In the genomic region with DNA sequence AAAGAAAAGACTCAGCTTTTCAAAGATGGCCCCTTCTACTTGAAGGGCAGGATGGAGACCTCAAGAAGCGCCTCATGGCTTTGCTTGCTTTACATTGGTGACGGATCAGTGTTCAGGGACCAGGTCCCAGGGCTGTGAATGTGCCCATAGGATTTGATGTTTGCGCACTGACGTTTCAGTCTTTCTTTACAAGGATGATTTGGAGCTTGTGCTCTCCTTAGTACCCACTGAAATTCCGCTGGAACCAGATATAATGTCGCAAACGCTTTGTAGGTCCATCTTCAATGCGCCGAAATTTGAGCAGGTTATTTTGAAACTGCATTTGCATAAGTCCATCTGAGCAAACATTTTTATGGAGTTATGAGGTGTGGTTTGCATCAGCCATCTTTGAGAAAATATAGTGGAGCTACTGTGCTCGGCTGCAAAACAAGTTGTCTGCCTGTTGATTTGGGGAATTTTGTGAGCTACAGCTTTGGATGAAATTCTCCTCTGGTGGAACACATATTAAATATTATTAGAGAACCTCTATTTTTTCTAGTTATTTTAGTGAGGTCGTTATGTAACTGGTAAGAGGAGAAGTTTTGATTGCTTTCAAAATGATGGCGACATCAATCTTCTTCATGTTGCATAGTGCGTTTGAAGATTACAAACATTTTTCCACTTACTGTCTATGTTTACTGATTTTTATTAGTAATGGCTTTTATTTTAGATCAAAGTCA, we compare ENCODE assay signal across 24 cellular contexts. TPM values are rescaled to one million over a fixed set of nuclear protein-coding genes. Genes with fewer than 3 reads are reported as not detected.
A peak's percentile ranks its signal among the peaks of the same experiment; 100 is the strongest.
DNase-seq lines count a peak whose midpoint lies in the region; ATAC-seq and TF ChIP-seq lines count a peak whose summit lies in the region.
"Had no signal": no experiment of that assay in that cellular context is flagged by ENCODE, and none has a peak within 500 bp of the region (broad histone marks: within the 10 kb centered on the region; RNA-seq: fewer than 3 reads in every experiment).

No MANE protein-coding gene starts in this region.

- H3K27me3 ChIP-seq in SK-N-SH (ENCODE audit: insufficient read depth) (no peaks in the 10 kb centered on the region), stomach (peaks cover 6 to 96% (median 58%) of the 10 kb centered on the region in 3 donors)

- no peaks in the 10 kb centered on the region for H3K79me2 ChIP-seq in SK-N-SH (ENCODE audit: insufficient read depth)
- H3K79me2 ChIP-seq: parathyroid adenoma had no signal

- TF ChIP-seq POLR2A in stomach (IDR thresholded peaks at IDR 0.05), result no peak

- no peak for ATAC-seq in SK-N-SH treated with all-trans-retinoic acid at 6 μM for 48 hours
- ATAC-seq in GM19023 (IDR thresholded peaks at IDR 0.05; ENCODE audit: unreplicated experiment), result no peak
- ATAC-seq: HCT116, left lung, natural killer cell had no signal

- no peaks in the 10 kb centered on the region for H3K36me3 ChIP-seq in SK-N-SH (replicated peaks in 1 of 2; ENCODE audit: control insufficient read depth in 1 of 2, insufficient read depth in 2 of 2, low read length in 1 of 2)
- no peaks in the 10 kb centered on the region for H3K36me3 ChIP-seq in stomach
- H3K36me3 ChIP-seq: BLaER1 treated with 17β-estradiol and CSF1 and Interleukin-3, amounts not matched to agents 10 nM and 100 nM; left lung had no signal

- TF ChIP-seq CTCF in SK-N-SH (IDR thresholded peaks at IDR 0.05) (no peak), nephron progenitor cell (IDR thresholded peaks at IDR 0.05) (no peak), stomach (IDR thresholded peaks at IDR 0.05) (no peak), GM10248 (IDR thresholded peaks at IDR 0.05; ENCODE audit: control extremely low read depth, extremely low read depth, low read depth, missing control alignments) (no peak)

- H2AFZ ChIP-seq in SK-N-SH (ENCODE audit: low read depth), result no peak overlapping the region; the same call in 1 of the 2 replicates
- H2AFZ ChIP-seq: parathyroid adenoma had no signal

- H3K27me3 Mint-ChIP-seq in nephron progenitor cell (ENCODE audit: low read depth, poor library complexity), result peaks cover 22% of the 10 kb centered on the region

- H3K27ac Mint-ChIP-seq in nephron progenitor cell, result no peak overlapping the region
- H3K27ac Mint-ChIP-seq: activated naive CD4-positive, alpha-beta T cell treated with anti-CD3 and anti-CD28 coated beads for 36 hours; natural killer cell had no signal

- peak; percentile 19 for DNase-seq in SK-N-SH
- peak; percentile 39 for DNase-seq in NCI-H187 treated with DMSO at 0.1 percent for 48 hours (lab: John Stamatoyannopoulos, UW)
- DNase-seq in SHP77 treated with DMSO at 0.1 percent for 48 hours (lab: John Stamatoyannopoulos, UW), result peak; percentile 90
- no peak for DNase-seq in nephron progenitor cell
- no peak for DNase-seq in stomach
- DNase-seq in GM10248 (ENCODE audit: extremely low spot score), result no peak
- DNase-seq: activated CD4-positive, alpha-beta T cell treated with anti-CD3 and anti-CD28 coated beads for 4 hours; activated naive CD4-positive, alpha-beta T cell treated with anti-CD3 and anti-CD28 coated beads for 36 hours; activated T-cell treated with anti-CD3 and anti-CD28 coated beads, Interleukin-2, amount 50 U/mL, for 48 hours; central memory CD4-positive, alpha-beta T cell; dorsolateral prefrontal cortex; left lung; midbrain; MV-4-11; natural killer cell; NCI-H226; stimulated activated CD8-positive, alpha-beta memory T cell treated with anti-CD3 and anti-CD28 coated beads, Interleukin-4, amount 100 ng/mL, for 48 hours; trophoblast cell had no signal

- peaks cover 7 to 33% of the 10 kb centered on the region in 2 experiments; a peak in 3 of 4 replicates for H3K4me1 ChIP-seq in SK-N-SH (ENCODE audit: control insufficient read depth in 1 of 2, insufficient read depth in 2 of 2, low read depth in 1 of 2, low read length in 1 of 2)
- H3K4me1 ChIP-seq in stomach, result peaks cover 17 to 23% (median 21%) of the 10 kb centered on the region in 4 donors
- H3K4me1 ChIP-seq: parathyroid adenoma had no signal

- H3K4me1 Mint-ChIP-seq in nephron progenitor cell, result peaks cover 82% of the 10 kb centered on the region

- POLR2A ChIA-PET in SK-N-SH (lab: Yijun Ruan, JAX) (no interaction called here), GM10248 (lab: Yijun Ruan, JAX) (no interaction called here)

- H3K4me2 ChIP-seq in SK-N-SH, result no peak overlapping the region
- H3K4me2 ChIP-seq: BLaER1 treated with 17β-estradiol and CSF1 and Interleukin-3, amounts not matched to agents 10 nM and 100 nM; KMS-11 had no signal

- TF ChIP-seq RAD21 in SK-N-SH (IDR thresholded peaks at IDR 0.05; ENCODE audit: low read length), result no peak

- CTCF ChIA-PET in SK-N-SH (lab: Yijun Ruan, JAX), result interaction anchor here (0.9 to 1.8 kb wide), 6 partner anchors 17 to 342 kb away, joined by 3 to 6 read pairs (median 5); partner anchors contain the start of gene SMNDC1
- CTCF ChIA-PET in GM10248 (lab: Yijun Ruan, JAX), result interaction anchor here (1.2 to 3.8 kb wide), 6 partner anchors 8 to 35 kb away, joined by 3 to 12 read pairs (median 3); no protein-coding TSS in a partner anchor

- WGBS in SK-N-SH (ENCODE audit: low lambda C conversion rate), result 79% methylated on average over 13 of the region's 13 CpGs
- 68 to 78% (median 73%) methylated on average over 13 of the region's 13 CpGs for WGBS in stomach, 5 donors

- H3F3A ChIP-seq in SK-N-SH (replicated peaks; ENCODE audit: insufficient read depth), result peaks cover 14% of the 10 kb centered on the region

- no peaks in the 10 kb centered on the region for H3K9me2 ChIP-seq in SK-N-SH

- intact Hi-C loops in stomach (cut with DNase I; ENCODE audit: low total_unique reads), result no loop called here

- peak overlapping the region; percentile 67 for H3K4me3 Mint-ChIP-seq in nephron progenitor cell
- H3K4me3 Mint-ChIP-seq: activated naive CD4-positive, alpha-beta T cell treated with anti-CD3 and anti-CD28 coated beads for 36 hours; natural killer cell had no signal

- H4K20me1 ChIP-seq in SK-N-SH (ENCODE audit: insufficient read depth), result no peaks in the 10 kb centered on the region

- H3K9me3 Mint-ChIP-seq in nephron progenitor cell, result no peaks in the 10 kb centered on the region
- H3K9me3 Mint-ChIP-seq: activated naive CD4-positive, alpha-beta T cell treated with anti-CD3 and anti-CD28 coated beads for 36 hours; natural killer cell had no signal

- no peak overlapping the region for H3K9ac ChIP-seq in SK-N-SH
- H3K9ac ChIP-seq: BLaER1 treated with 17β-estradiol and CSF1 and Interleukin-3, amounts not matched to agents 10 nM and 100 nM; KMS-11; parathyroid adenoma had no signal

- H3K27ac ChIP-seq in SK-N-SH (ENCODE audit: low read depth in 2 of 2, low read length in 1 of 2) (peak overlapping the region in 1 of 2 experiments; percentile 50; a peak in 1 of 4 replicates), stomach (no peak overlapping the region)
- H3K27ac ChIP-seq: BLaER1 treated with 17β-estradiol and CSF1 and Interleukin-3, amounts not matched to agents 10 nM and 100 nM; dorsolateral prefrontal cortex; KMS-11; left lung; parathyroid adenoma had no signal

- no peaks in the 10 kb centered on the region for H3K9me3 ChIP-seq in SK-N-SH
- no peaks in the 10 kb centered on the region for H3K9me3 ChIP-seq in stomach
- H3K9me3 ChIP-seq: left lung had no signal

- H3K4me3 ChIP-seq in SK-N-SH (ENCODE audit: low read depth in 2 of 2, low read length in 1 of 2), result peak overlapping the region in 1 of 2 experiments; percentile 12; a peak in 1 of 4 replicates
- H3K4me3 ChIP-seq in stomach, result no peak overlapping the region
- H3K4me3 ChIP-seq: BLaER1 treated with 17β-estradiol and CSF1 and Interleukin-3, amounts not matched to agents 10 nM and 100 nM; dorsolateral prefrontal cortex; left lung had no signal

- no peak for TF ChIP-seq EP300 in SK-N-SH (IDR thresholded peaks at IDR 0.05; ENCODE audit: borderline replicate concordance in 1 of 2, low read depth in 1 of 2, low read length in 1 of 2)
- TF ChIP-seq EP300 in stomach (IDR thresholded peaks at IDR 0.05), result no peak

- H3K36me3 Mint-ChIP-seq in nephron progenitor cell (ENCODE audit: low read depth), result no peaks in the 10 kb centered on the region

TF ChIP-seq in SK-N-SH, 30 proteins besides CTCF, POLR2A, EP300 and RAD21 (continues in another document):
- TF ChIP-seq MEF2A (IDR thresholded peaks at IDR 0.05; ENCODE audit: borderline replicate concordance, low read depth), result no peak
- TF ChIP-seq, protein P1, sequence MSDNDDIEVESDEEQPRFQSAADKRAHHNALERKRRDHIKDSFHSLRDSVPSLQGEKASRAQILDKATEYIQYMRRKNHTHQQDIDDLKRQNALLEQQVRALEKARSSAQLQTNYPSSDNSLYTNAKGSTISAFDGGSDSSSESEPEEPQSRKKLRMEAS (IDR thresholded peaks at IDR 0.05; ENCODE audit: low read depth), result no peak
- no peak for TF ChIP-seq TEAD4 (IDR thresholded peaks at IDR 0.05; ENCODE audit: borderline replicate concordance, insufficient read depth)
- no peak for TF ChIP-seq NFIC (IDR thresholded peaks at IDR 0.05; ENCODE audit: borderline replicate concordance)
- no peak for TF ChIP-seq MXI1 (IDR thresholded peaks at IDR 0.05; ENCODE audit: low read depth, low read length)

TF ChIP-seq in SK-N-SH treated with all-trans-retinoic acid at 6 μM for 48 hours, 23 proteins besides CTCF, POLR2A, EP300 and RAD21 (continues in another document):
- TF ChIP-seq, protein P2, sequence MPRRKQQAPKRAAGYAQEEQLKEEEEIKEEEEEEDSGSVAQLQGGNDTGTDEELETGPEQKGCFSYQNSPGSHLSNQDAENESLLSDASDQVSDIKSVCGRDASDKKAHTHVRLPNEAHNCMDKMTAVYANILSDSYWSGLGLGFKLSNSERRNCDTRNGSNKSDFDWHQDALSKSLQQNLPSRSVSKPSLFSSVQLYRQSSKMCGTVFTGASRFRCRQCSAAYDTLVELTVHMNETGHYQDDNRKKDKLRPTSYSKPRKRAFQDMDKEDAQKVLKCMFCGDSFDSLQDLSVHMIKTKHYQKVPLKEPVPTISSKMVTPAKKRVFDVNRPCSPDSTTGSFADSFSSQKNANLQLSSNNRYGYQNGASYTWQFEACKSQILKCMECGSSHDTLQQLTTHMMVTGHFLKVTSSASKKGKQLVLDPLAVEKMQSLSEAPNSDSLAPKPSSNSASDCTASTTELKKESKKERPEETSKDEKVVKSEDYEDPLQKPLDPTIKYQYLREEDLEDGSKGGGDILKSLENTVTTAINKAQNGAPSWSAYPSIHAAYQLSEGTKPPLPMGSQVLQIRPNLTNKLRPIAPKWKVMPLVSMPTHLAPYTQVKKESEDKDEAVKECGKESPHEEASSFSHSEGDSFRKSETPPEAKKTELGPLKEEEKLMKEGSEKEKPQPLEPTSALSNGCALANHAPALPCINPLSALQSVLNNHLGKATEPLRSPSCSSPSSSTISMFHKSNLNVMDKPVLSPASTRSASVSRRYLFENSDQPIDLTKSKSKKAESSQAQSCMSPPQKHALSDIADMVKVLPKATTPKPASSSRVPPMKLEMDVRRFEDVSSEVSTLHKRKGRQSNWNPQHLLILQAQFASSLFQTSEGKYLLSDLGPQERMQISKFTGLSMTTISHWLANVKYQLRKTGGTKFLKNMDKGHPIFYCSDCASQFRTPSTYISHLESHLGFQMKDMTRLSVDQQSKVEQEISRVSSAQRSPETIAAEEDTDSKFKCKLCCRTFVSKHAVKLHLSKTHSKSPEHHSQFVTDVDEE (CRISPR knock-in tag; IDR thresholded peaks at IDR 0.05), result no peak

RNA-seq across cellular contexts. Expression of gene RBM20, which starts 2.4 kb away (rescaled TPM):
- 0.64 and 0.67 TPM in 2 replicates for polyA plus RNA-seq in SK-N-SH (2012; rRNA removed)
- polyA plus RNA-seq in SK-N-SH (2012; cell fraction: cytosol; rRNA removed), result 0.71 and 0.88 TPM in 2 replicates
- polyA plus RNA-seq in SK-N-SH (2012; cell fraction: nucleus; rRNA removed), result 3.3 and 7.6 TPM in 2 replicates
- 1 to 10 TPM in 1 of 5 donors, under 1 TPM in 3, not detected in 1; under 0.01 to 6.2 (median 0.59) TPM for total RNA-seq in stomach
- 1 to 10 TPM in 1 of 3 donors, under 1 TPM in 1, not detected in 1; 0.25 to 2.3 TPM for polyA plus RNA-seq in stomach

Comparison
In these comparisons a context has a peak if more than half of its experiments do, and no peak if none do; other contexts are left out.
1. DNase-seq: peak in SK-N-SH (single experiment), NCI-H187 treated with DMSO at 0.1 percent for 48 hours (single experiment) and SHP77 treated with DMSO at 0.1 percent for 48 hours (single experiment); none in nephron progenitor cell (single experiment), stomach (single experiment) and GM10248 (single experiment).